Comparison of ENCODE assay signal across 21 cellular contexts in genomic region chrX:88136328-88136727, GRCh38.
DNase-seq lines count a peak whose midpoint lies in the region; ATAC-seq, FAIRE-seq and TF ChIP-seq lines count a peak whose summit lies in the region.
"Had no signal": no experiment of that assay in that cellular context is flagged by ENCODE, and none has a peak within 500 bp of the region (broad histone marks: within the 10 kb centered on the region; RNA-seq: fewer than 3 reads in every experiment).

No MANE protein-coding gene starts in this region.

- no peak overlapping the region for H4K8ac ChIP-seq in mesendoderm (ENCODE audit: low read depth, low read length)

- TF ChIP-seq EP300 in A549 (IDR thresholded peaks at IDR 0.05) = no peak

- no peaks in the 10 kb centered on the region for H3K79me1 ChIP-seq in mesendoderm (ENCODE audit: low read length)

- no peak for DNase-seq in A549 (ENCODE audit: low read depth in 1 of 2, low spot score in 1 of 2)
- DNase-seq in hepatocyte (ENCODE audit: low spot score) = peak; percentile 16
- peak; percentile 1 for DNase-seq in mesendoderm
- DNase-seq in DMS 273 (lab: John Stamatoyannopoulos, UW; ENCODE audit: unreplicated experiment) = no peak
- DNase-seq in nephron progenitor cell = no peak
- DNase-seq: AML-193; BE2C; Calu3; CD4-positive, alpha-beta memory T cell; COR-L47; DMS153; DMS79 treated with DMSO at 0.1 percent for 48 hours; GF-D8; H9 had no signal

- H4K5ac ChIP-seq in mesendoderm (ENCODE audit: low read length) = no peak overlapping the region

- H3K18ac ChIP-seq in mesendoderm (ENCODE audit: low read length) = no peak overlapping the region

- peak overlapping the region; percentile 22 for H2AFZ ChIP-seq in hepatocyte
- H2AFZ ChIP-seq: GM23338 had no signal

- no peak overlapping the region for H2BK15ac ChIP-seq in mesendoderm (replicated peaks; ENCODE audit: low read depth)

- no peak for TF ChIP-seq POLR2A in A549 (IDR thresholded peaks at IDR 0.05; ENCODE audit: low read length)

- no peaks in the 10 kb centered on the region for H3K9me3 ChIP-seq in A549
- H3K9me3 ChIP-seq in hepatocyte (ENCODE audit: low read depth) = no peaks in the 10 kb centered on the region
- H3K9me3 ChIP-seq: BE2C; BLaER1 treated with 17β-estradiol and CSF1 and Interleukin-3, amounts not matched to agents 10 nM and 100 nM had no signal

- no peaks in the 10 kb centered on the region for H3K9me2 ChIP-seq in hepatocyte (replicated peaks; ENCODE audit: insufficient read depth)

- no peak overlapping the region for H3K4me3 ChIP-seq in A549
- H3K4me3 ChIP-seq in hepatocyte = no peak overlapping the region
- H3K4me3 ChIP-seq in mesendoderm (ENCODE audit: low read length) = no peak overlapping the region
- H3K4me3 ChIP-seq: BLaER1 treated with 17β-estradiol and CSF1 and Interleukin-3, amounts not matched to agents 10 nM and 100 nM; GM23338 had no signal

- H3K4ac ChIP-seq in mesendoderm (ENCODE audit: low read depth, low read length) = no peak overlapping the region

- no peaks in the 10 kb centered on the region for H4K20me1 ChIP-seq in hepatocyte (ENCODE audit: insufficient read depth, poor library complexity, severe bottlenecking)

- CTCF ChIA-PET in A549 (lab: Yijun Ruan, JAX) = no interaction called here

- H3K23ac ChIP-seq in mesendoderm (ENCODE audit: low read length) = no peak overlapping the region

- WGBS in A549 (ENCODE audit: missing lambda C conversion rate) = 25% methylated on average over 3 of the region's 3 CpGs
- 64% methylated on average over 3 of the region's 3 CpGs for WGBS in hepatocyte (ENCODE audit: low lambda C conversion rate, missing lambda C conversion rate)
- no CpG with 5 or more reads among the region's 3 CpGs for WGBS in mesendoderm (ENCODE audit: extremely low coverage, insufficient coverage, low lambda C conversion rate)

- no peaks in the 10 kb centered on the region for H3K36me3 Mint-ChIP-seq in nephron progenitor cell (ENCODE audit: low read depth)
- H3K36me3 Mint-ChIP-seq: CD14-positive monocyte; CD4-positive, alpha-beta memory T cell had no signal

- no peak overlapping the region for H2BK120ac ChIP-seq in mesendoderm (ENCODE audit: low read depth, low read length)

- TF ChIP-seq CTCF in A549 (IDR thresholded peaks at IDR 0.05) (no peak), hepatocyte (IDR thresholded peaks at IDR 0.05; ENCODE audit: poor library complexity) (no peak), nephron progenitor cell (IDR thresholded peaks at IDR 0.05) (no peak)

- no peak for TF ChIP-seq RAD21 in A549 (conservative IDR thresholded peaks at IDR 0.05 in 1 of 2, IDR thresholded peaks at IDR 0.05 in 1 of 2)

- ATAC-seq in A549 (no peak), HG03159 (IDR thresholded peaks at IDR 0.05; ENCODE audit: unreplicated experiment) (no peak)
- ATAC-seq: GM23338, HCT116 had no signal

- no peaks in the 10 kb centered on the region for H3K4me1 Mint-ChIP-seq in nephron progenitor cell
- H3K4me1 Mint-ChIP-seq: CD14-positive monocyte; CD4-positive, alpha-beta memory T cell had no signal

- H3K9ac ChIP-seq in mesendoderm (ENCODE audit: low read length) = no peak overlapping the region
- H3K9ac ChIP-seq: BLaER1 treated with 17β-estradiol and CSF1 and Interleukin-3, amounts not matched to agents 10 nM and 100 nM had no signal

- no peak overlapping the region for H3K27ac Mint-ChIP-seq in nephron progenitor cell
- H3K27ac Mint-ChIP-seq: CD14-positive monocyte; CD4-positive, alpha-beta memory T cell; GM23338 had no signal

- H2BK5ac ChIP-seq in mesendoderm (ENCODE audit: low read length) = no peak overlapping the region

- POLR2A ChIA-PET in A549 (lab: Yijun Ruan, JAX) = no interaction called here

- H3K4me1 ChIP-seq in A549 = no peaks in the 10 kb centered on the region
- peaks cover 6% of the 10 kb centered on the region for H3K4me1 ChIP-seq in hepatocyte (ENCODE audit: insufficient read depth)
- H3K4me1 ChIP-seq in mesendoderm (ENCODE audit: control insufficient read depth, low read depth, low read length) = no peaks in the 10 kb centered on the region
- H3K4me1 ChIP-seq: BE2C; BLaER1 treated with 17β-estradiol and CSF1 and Interleukin-3, amounts not matched to agents 10 nM and 100 nM had no signal

- H3K9me3 Mint-ChIP-seq in nephron progenitor cell = no peaks in the 10 kb centered on the region
- H3K9me3 Mint-ChIP-seq: CD14-positive monocyte, GM23338, H9 had no signal

- no peaks in the 10 kb centered on the region for H3K27me3 Mint-ChIP-seq in nephron progenitor cell (ENCODE audit: low read depth, poor library complexity)
- H3K27me3 Mint-ChIP-seq: CD4-positive, alpha-beta memory T cell had no signal

- H3K36me3 ChIP-seq in hepatocyte (replicated peaks; ENCODE audit: insufficient read depth, low read depth) = no peaks in the 10 kb centered on the region
- H3K36me3 ChIP-seq in mesendoderm (ENCODE audit: control insufficient read depth, insufficient read depth, low read length) = no peaks in the 10 kb centered on the region
- H3K36me3 ChIP-seq: BE2C; BLaER1 treated with 17β-estradiol and CSF1 and Interleukin-3, amounts not matched to agents 10 nM and 100 nM had no signal

- peak; percentile 32 for FAIRE-seq in A549 (lab: Jason Lieb, UNC)
- FAIRE-seq: GM12891, GM18507 had no signal

- H3K4me2 ChIP-seq in A549 (peak overlapping the region; percentile 43; the same call in 1 of the 3 replicates), hepatocyte (peak overlapping the region; percentile 33), mesendoderm (ENCODE audit: low read length) (no peak overlapping the region)
- H3K4me2 ChIP-seq: BLaER1 treated with 17β-estradiol and CSF1 and Interleukin-3, amounts not matched to agents 10 nM and 100 nM; GM23338 had no signal

- H3K27ac ChIP-seq in A549 = no peak overlapping the region
- H3K27ac ChIP-seq in hepatocyte = no peak overlapping the region
- H3K27ac ChIP-seq in mesendoderm (ENCODE audit: low read depth, low read length) = no peak overlapping the region
- H3K27ac ChIP-seq: BLaER1 treated with 17β-estradiol and CSF1 and Interleukin-3, amounts not matched to agents 10 nM and 100 nM had no signal

- H2AK5ac ChIP-seq in mesendoderm (ENCODE audit: low read length) = no peak overlapping the region

- no peaks in the 10 kb centered on the region for H3K79me2 ChIP-seq in hepatocyte
- no peaks in the 10 kb centered on the region for H3K79me2 ChIP-seq in mesendoderm (ENCODE audit: control insufficient read depth, insufficient read depth, low read length)

- no peak overlapping the region for H3K4me3 Mint-ChIP-seq in nephron progenitor cell
- H3K4me3 Mint-ChIP-seq: CD14-positive monocyte; CD4-positive, alpha-beta memory T cell; GM23338; H9 had no signal

- H3K27me3 ChIP-seq in hepatocyte (no peaks in the 10 kb centered on the region), mesendoderm (ENCODE audit: insufficient read depth, low read length, poor library complexity) (no peaks in the 10 kb centered on the region)
- H3K27me3 ChIP-seq: BE2C had no signal

- no peak overlapping the region for H3K56ac ChIP-seq in mesendoderm (ENCODE audit: low read length)

TF ChIP-seq in A549, 52 proteins besides CTCF, POLR2A, EP300 and RAD21:
- TF ChIP-seq ATOH8 (CRISPR knock-in tag; IDR thresholded peaks at IDR 0.05; ENCODE audit: low read depth) (no peak), ZSCAN20 (CRISPR knock-in tag; IDR thresholded peaks at IDR 0.05) (no peak), JUN (IDR thresholded peaks at IDR 0.05) (no peak), FOSL2 (IDR thresholded peaks at IDR 0.05) (no peak), FOSL2 (CRISPR knock-in tag; IDR thresholded peaks at IDR 0.05) (no peak), RARB (CRISPR knock-in tag; IDR thresholded peaks at IDR 0.05) (no peak), MAFK (IDR thresholded peaks at IDR 0.05; ENCODE audit: partially characterized antibody) (no peak), CHD2 (IDR thresholded peaks at IDR 0.05; ENCODE audit: low read length, partially characterized antibody) (no peak)

Comparison
In these comparisons a context has a peak if more than half of its experiments do, and no peak if none do; other contexts are left out.
1. DNase-seq: peak in hepatocyte (single experiment) and mesendoderm (single experiment); none in A549 (0 of 2), DMS 273 (single experiment) and nephron progenitor cell (single experiment).